Comparison of ENCODE assay signal across 12 cellular contexts in genomic region chr11:9260182-9261146, GRCh38. TPM values are rescaled to one million over a fixed set of nuclear protein-coding genes. Genes with fewer than 3 reads are reported as not detected.
DNase-seq lines count a peak whose midpoint lies in the region; TF ChIP-seq lines count a peak whose summit lies in the region.
"Had no signal": no experiment of that assay in that cellular context is flagged by ENCODE, and none has a peak within 500 bp of the region (broad histone marks: within the 10 kb centered on the region; RNA-seq: fewer than 3 reads in every experiment).

No MANE protein-coding gene starts in this region.

- peaks cover 5% of the 10 kb centered on the region for H3K9me3 Mint-ChIP-seq in activated naive CD4-positive, alpha-beta T cell treated with anti-CD3 and anti-CD28 coated beads for 36 hours

- CTCF ChIA-PET in activated naive CD4-positive, alpha-beta T cell treated with anti-CD3 and anti-CD28 coated beads for 36 hours (lab: Charles Lee) = interaction anchor here (0.5 to 0.9 kb wide), 4 partner anchors 48 to 301 kb away, joined by 3 to 4 read pairs (median 3); no protein-coding TSS in a partner anchor

- no peak overlapping the region for H3K27ac Mint-ChIP-seq in activated naive CD4-positive, alpha-beta T cell treated with anti-CD3 and anti-CD28 coated beads for 36 hours
- H3K27ac Mint-ChIP-seq: activated T-helper 2 cell treated with anti-CD3 and anti-CD28 coated beads, Interferon-gamma antibody, Interleukin-2, Interleukin-4, amounts not matched to agents 10 μg/mL and 5 μg/mL and 100 μg/mL, durations not matched to agents 14 hours and 24 hours and 36 hours had no signal

- peaks cover 39% of the 10 kb centered on the region for H3K4me1 Mint-ChIP-seq in activated naive CD4-positive, alpha-beta T cell treated with anti-CD3 and anti-CD28 coated beads for 36 hours (ENCODE audit: low read depth)

- DNase-seq in activated naive CD4-positive, alpha-beta T cell treated with anti-CD3 and anti-CD28 coated beads for 36 hours = peak; percentile 30
- DNase-seq in activated naive CD4-positive, alpha-beta T cell treated with anti-CD3 and anti-CD28 coated beads, Interleukin-2, amount 50 U/mL, for 16 hours = no peak
- peak; percentile 43 for DNase-seq in Karpas-422
- peak; percentile 30 for DNase-seq in choroid plexus epithelial cell (ENCODE audit: low read depth)
- no peak for DNase-seq in GM20000 (ENCODE audit: low spot score)
- no peak for DNase-seq in stimulated activated CD4-positive, alpha-beta T cell treated with anti-CD3 and anti-CD28 coated beads, Interleukin-15, amount 100 ng/mL, for 24 hours
- no peak for DNase-seq in KG1 (lab: John Stamatoyannopoulos, UW)
- DNase-seq: mesendoderm had no signal

- H3K27me3 ChIP-seq in Karpas-422 (ENCODE audit: low read length) (no peaks in the 10 kb centered on the region; the same call in 1 of the 2 replicates), skeletal muscle satellite cell (ENCODE audit: control insufficient read depth, insufficient read depth, low read length) (no peaks in the 10 kb centered on the region)
- H3K27me3 ChIP-seq: SJSA1, vagina had no signal

- no peaks in the 10 kb centered on the region for H3K9me2 ChIP-seq in Karpas-422 (replicated peaks; ENCODE audit: insufficient read depth, low read length)

- H3K9ac ChIP-seq in Karpas-422 (ENCODE audit: low read length) (no peak overlapping the region), skeletal muscle satellite cell (ENCODE audit: low read depth, low read length) (no peak overlapping the region)

- peaks cover 11% of the 10 kb centered on the region for H3K79me2 ChIP-seq in Karpas-422 (ENCODE audit: low read length)

- H3K4me3 ChIP-seq in Karpas-422 (ENCODE audit: low read length) (no peak overlapping the region), choroid plexus epithelial cell (ENCODE audit: low read depth, low read length) (no peak overlapping the region), skeletal muscle satellite cell (ENCODE audit: low read length) (no peak overlapping the region)
- H3K4me3 ChIP-seq: SJSA1, vagina had no signal

- no peak overlapping the region for H3K27ac ChIP-seq in Karpas-422 (ENCODE audit: low read length)
- H3K27ac ChIP-seq: SJSA1, vagina had no signal

- peaks cover 16% of the 10 kb centered on the region; the same call in 1 of the 2 replicates for H4K20me1 ChIP-seq in Karpas-422 (ENCODE audit: insufficient read depth, low read depth, low read length)

- H3K36me3 ChIP-seq in Karpas-422 (ENCODE audit: insufficient read depth, low read length) (no peaks in the 10 kb centered on the region), skeletal muscle satellite cell (ENCODE audit: insufficient read depth, low read length) (no peaks in the 10 kb centered on the region)
- H3K36me3 ChIP-seq: vagina had no signal

- no peak overlapping the region for H3K4me3 Mint-ChIP-seq in activated naive CD4-positive, alpha-beta T cell treated with anti-CD3 and anti-CD28 coated beads for 36 hours

- no peak overlapping the region for H2AFZ ChIP-seq in Karpas-422 (ENCODE audit: low read length)

- peaks cover 27% of the 10 kb centered on the region for H3K4me1 ChIP-seq in Karpas-422 (ENCODE audit: low read length)
- H3K4me1 ChIP-seq in skeletal muscle satellite cell (ENCODE audit: control insufficient read depth, insufficient read depth, low read length) = peaks cover 23% of the 10 kb centered on the region

- peaks cover 7% of the 10 kb centered on the region for H3K36me3 Mint-ChIP-seq in activated naive CD4-positive, alpha-beta T cell treated with anti-CD3 and anti-CD28 coated beads for 36 hours (ENCODE audit: low read depth)

- H3K4me2 ChIP-seq in Karpas-422 (ENCODE audit: low read depth, low read length, poor library complexity, severe bottlenecking) = no peak overlapping the region
- H3K4me2 ChIP-seq in skeletal muscle satellite cell (ENCODE audit: low read length) = peak overlapping the region; percentile 43

- H3K27me3 Mint-ChIP-seq in activated naive CD4-positive, alpha-beta T cell treated with anti-CD3 and anti-CD28 coated beads for 36 hours (ENCODE audit: low read depth) = no peaks in the 10 kb centered on the region

- H3K9me3 ChIP-seq in Karpas-422 (ENCODE audit: low read length) (no peaks in the 10 kb centered on the region), skeletal muscle satellite cell (replicated peaks; ENCODE audit: low read length) (no peaks in the 10 kb centered on the region)
- H3K9me3 ChIP-seq: SJSA1, vagina had no signal

- intact Hi-C loops in activated naive CD4-positive, alpha-beta T cell treated with anti-CD3 and anti-CD28 coated beads for 36 hours (cut with micrococcal nuclease) = loop anchor here (5.0 kb wide), 1 partner anchor 348 kb away; the partner anchor contains the start of gene AKIP1

- peak; percentile 41 for TF ChIP-seq CTCF in choroid plexus epithelial cell (conservative IDR thresholded peaks at IDR 0.05; ENCODE audit: low read depth, low read length)
- TF ChIP-seq CTCF in GM20000 (IDR thresholded peaks at IDR 0.05; ENCODE audit: extremely low read depth, missing control alignments) = no peak

RNA-seq across cellular contexts. Expression of gene DENND5A, which starts 4.7 kb away (rescaled TPM):
- 10 to 100 TPM; 62.3 to 63.5 TPM for total RNA-seq in activated naive CD4-positive, alpha-beta T cell treated with anti-CD3 and anti-CD28 coated beads for 36 hours
- total RNA-seq in Karpas-422 (2014; rRNA removed; shearing (Covaris generic); ENCODE audit: low replicate concordance) = 48.1 and 57.3 TPM in 2 replicates
- 109 and 137 TPM in 2 replicates for total RNA-seq in skeletal muscle satellite cell (2012; rRNA removed)

RNA-seq across cellular contexts. Expression of gene TMEM41B, which starts 53.9 kb away (rescaled TPM):
- total RNA-seq in activated naive CD4-positive, alpha-beta T cell treated with anti-CD3 and anti-CD28 coated beads for 36 hours = 10 to 100 TPM; 27.8 to 30.5 TPM
- 45.2 and 88.6 TPM in 2 replicates for total RNA-seq in Karpas-422 (2014; rRNA removed; shearing (Covaris generic); ENCODE audit: low replicate concordance)
- total RNA-seq in skeletal muscle satellite cell (2012; rRNA removed) = 24.2 and 40.6 TPM in 2 replicates

Comparison
In these comparisons a context has a peak if more than half of its experiments do, and no peak if none do; other contexts are left out.
1. DNase-seq: peak in activated naive CD4-positive, alpha-beta T cell treated with anti-CD3 and anti-CD28 coated beads for 36 hours (single experiment), Karpas-422 (single experiment) and choroid plexus epithelial cell (single experiment); none in activated naive CD4-positive, alpha-beta T cell treated with anti-CD3 and anti-CD28 coated beads, Interleukin-2, amount 50 U/mL, for 16 hours (single experiment), GM20000 (single experiment), stimulated activated CD4-positive, alpha-beta T cell treated with anti-CD3 and anti-CD28 coated beads, Interleukin-15, amount 100 ng/mL, for 24 hours (single experiment) and KG1 (single experiment).